In genomic region chr2:237864940-237865622, GRCh38 we compare ENCODE assay signal across 10 cellular contexts. TPM values are rescaled to one million over a fixed set of nuclear protein-coding genes. Genes with fewer than 3 reads are reported as not detected.
DNase-seq lines count a peak whose midpoint lies in the region; ATAC-seq, FAIRE-seq and TF ChIP-seq lines count a peak whose summit lies in the region.
"Had no signal": no experiment of that assay in that cellular context is flagged by ENCODE, and none has a peak within 500 bp of the region (broad histone marks: within the 10 kb centered on the region; RNA-seq: fewer than 3 reads in every experiment).

No MANE protein-coding gene starts in this region.

- H3K27ac Mint-ChIP-seq in HFFc6 (peak overlapping the region; percentile 82; the same call in 1 of the 2 replicates), astrocyte (ENCODE audit: unreplicated experiment) (peak overlapping the region; percentile 93)
- H3K27ac Mint-ChIP-seq in stimulated activated memory B cell treated with anti-CD40 and anti-IgM and Interleukin-4, amounts not matched to agents 10 μg/mL and 1 μg/mL and 100 μg/mL, for 72 hours: peak overlapping the region; percentile 55
- H3K27ac Mint-ChIP-seq in activated CD4-positive, alpha-beta memory T cell treated with anti-CD3 and anti-CD28 coated beads, Interleukin-2, amount 10 ng/mL, durations not matched to agents 7 days and 5 days: no peak overlapping the region
- H3K27ac Mint-ChIP-seq: activated CD8-positive, alpha-beta T cell treated with anti-CD3 and anti-CD28 coated beads for 36 hours had no signal

- H3K4me1 Mint-ChIP-seq in HFFc6 (ENCODE audit: low read depth) (peaks cover 46% of the 10 kb centered on the region), astrocyte (ENCODE audit: low read depth, unreplicated experiment) (peaks cover 42% of the 10 kb centered on the region)
- H3K4me1 Mint-ChIP-seq in stimulated activated memory B cell treated with anti-CD40 and anti-IgM and Interleukin-4, amounts not matched to agents 10 μg/mL and 1 μg/mL and 100 μg/mL, for 72 hours: peaks cover 14% of the 10 kb centered on the region
- peaks cover 17% of the 10 kb centered on the region for H3K4me1 Mint-ChIP-seq in activated CD4-positive, alpha-beta memory T cell treated with anti-CD3 and anti-CD28 coated beads, Interleukin-2, amount 10 ng/mL, durations not matched to agents 7 days and 5 days

- no peaks in the 10 kb centered on the region for H3K36me3 ChIP-seq in astrocyte (ENCODE audit: insufficient read depth, low read length)

- no peak overlapping the region for H3K4me3 Mint-ChIP-seq in HFFc6
- no peak overlapping the region for H3K4me3 Mint-ChIP-seq in astrocyte (ENCODE audit: unreplicated experiment)
- no peak overlapping the region for H3K4me3 Mint-ChIP-seq in stimulated activated memory B cell treated with anti-CD40 and anti-IgM and Interleukin-4, amounts not matched to agents 10 μg/mL and 1 μg/mL and 100 μg/mL, for 72 hours
- H3K4me3 Mint-ChIP-seq in activated CD4-positive, alpha-beta memory T cell treated with anti-CD3 and anti-CD28 coated beads, Interleukin-2, amount 10 ng/mL, durations not matched to agents 7 days and 5 days: no peak overlapping the region
- H3K4me3 Mint-ChIP-seq: activated CD8-positive, alpha-beta T cell treated with anti-CD3 and anti-CD28 coated beads for 36 hours had no signal

- POLR2A ChIA-PET in activated CD4-positive, alpha-beta memory T cell treated with anti-CD3 and anti-CD28 coated beads, Interleukin-2, amount 10 ng/mL, durations not matched to agents 7 days and 5 days (lab: Charles Lee): no interaction called here

- peaks cover 4% of the 10 kb centered on the region for H3K79me2 ChIP-seq in astrocyte (ENCODE audit: insufficient read depth, low read length)

- peak overlapping the region; percentile 32 for H2AFZ ChIP-seq in astrocyte (ENCODE audit: low read depth, low read length)

- DNase-seq in HFFc6: no peak
- DNase-seq in astrocyte (ENCODE audit: low read depth): peak; percentile 78
- peak; percentile 27 for DNase-seq in iPS-NIHi11 (ENCODE audit: low spot score)
- DNase-seq in activated CD4-positive, alpha-beta memory T cell treated with anti-CD3 and anti-CD28 coated beads, Interleukin-2, amount 10 ng/mL, durations not matched to agents 7 days and 5 days: no peak
- DNase-seq: activated CD8-positive, alpha-beta T cell treated with anti-CD3 and anti-CD28 coated beads for 36 hours; mucosa of descending colon had no signal

- CTCF ChIA-PET in activated CD4-positive, alpha-beta memory T cell treated with anti-CD3 and anti-CD28 coated beads, Interleukin-2, amount 10 ng/mL, durations not matched to agents 7 days and 5 days (lab: Charles Lee): no interaction called here

- peak overlapping the region; percentile 93 for H3K27ac ChIP-seq in astrocyte (ENCODE audit: low read depth, low read length)

- H3K9me3 ChIP-seq in astrocyte (ENCODE audit: insufficient read depth, low read depth, low read length): no peaks in the 10 kb centered on the region
- H3K9me3 ChIP-seq: mucosa of descending colon had no signal

- H3K4me2 ChIP-seq in astrocyte (ENCODE audit: low read length): peak overlapping the region; percentile 85

- H3K27me3 ChIP-seq in astrocyte (ENCODE audit: insufficient read depth, low read length): no peaks in the 10 kb centered on the region

- TF ChIP-seq CTCF in HFFc6 (IDR thresholded peaks at IDR 0.05) (no peak), astrocyte (IDR thresholded peaks at IDR 0.05; ENCODE audit: insufficient read depth, low read depth, low read length) (no peak)

- ATAC-seq in stimulated activated memory B cell treated with anti-CD40 and anti-IgM and Interleukin-4, amounts not matched to agents 10 μg/mL and 1 μg/mL and 100 μg/mL, for 72 hours: no peak
- ATAC-seq in HG03039 (IDR thresholded peaks at IDR 0.05; ENCODE audit: unreplicated experiment) (no peak), HG03342 (IDR thresholded peaks at IDR 0.05; ENCODE audit: unreplicated experiment) (no peak), GM21825 (IDR thresholded peaks at IDR 0.05; ENCODE audit: unreplicated experiment) (no peak)
- ATAC-seq: mucosa of descending colon had no signal

- H3K4me3 ChIP-seq in astrocyte (ENCODE audit: insufficient read depth, low read depth, low read length): peak overlapping the region; percentile 6
- H3K4me3 ChIP-seq: mucosa of descending colon had no signal

- FAIRE-seq in astrocyte (lab: Jason Lieb, UNC): no peak

- peaks cover 28% of the 10 kb centered on the region for H3K4me1 ChIP-seq in astrocyte (ENCODE audit: insufficient read depth, low read length)

- H3K36me3 Mint-ChIP-seq in HFFc6 (ENCODE audit: low read depth): no peaks in the 10 kb centered on the region
- H3K36me3 Mint-ChIP-seq in astrocyte (ENCODE audit: low read depth, unreplicated experiment): no peaks in the 10 kb centered on the region
- no peaks in the 10 kb centered on the region for H3K36me3 Mint-ChIP-seq in stimulated activated memory B cell treated with anti-CD40 and anti-IgM and Interleukin-4, amounts not matched to agents 10 μg/mL and 1 μg/mL and 100 μg/mL, for 72 hours
- no peaks in the 10 kb centered on the region for H3K36me3 Mint-ChIP-seq in activated CD4-positive, alpha-beta memory T cell treated with anti-CD3 and anti-CD28 coated beads, Interleukin-2, amount 10 ng/mL, durations not matched to agents 7 days and 5 days (ENCODE audit: low read depth)

- no peaks in the 10 kb centered on the region for H3K9me3 Mint-ChIP-seq in HFFc6
- H3K9me3 Mint-ChIP-seq in astrocyte (ENCODE audit: unreplicated experiment): no peaks in the 10 kb centered on the region
- H3K9me3 Mint-ChIP-seq in stimulated activated memory B cell treated with anti-CD40 and anti-IgM and Interleukin-4, amounts not matched to agents 10 μg/mL and 1 μg/mL and 100 μg/mL, for 72 hours: no peaks in the 10 kb centered on the region
- no peaks in the 10 kb centered on the region for H3K9me3 Mint-ChIP-seq in activated CD4-positive, alpha-beta memory T cell treated with anti-CD3 and anti-CD28 coated beads, Interleukin-2, amount 10 ng/mL, durations not matched to agents 7 days and 5 days
- H3K9me3 Mint-ChIP-seq: activated CD8-positive, alpha-beta T cell treated with anti-CD3 and anti-CD28 coated beads for 36 hours had no signal

- peak overlapping the region; percentile 72 for H3K9ac ChIP-seq in astrocyte (ENCODE audit: low read length)

- H3K27me3 Mint-ChIP-seq in HFFc6 (ENCODE audit: insufficient read depth) (peaks cover 7% of the 10 kb centered on the region), astrocyte (ENCODE audit: low read depth, unreplicated experiment) (no peaks in the 10 kb centered on the region)
- peaks cover 68% of the 10 kb centered on the region for H3K27me3 Mint-ChIP-seq in stimulated activated memory B cell treated with anti-CD40 and anti-IgM and Interleukin-4, amounts not matched to agents 10 μg/mL and 1 μg/mL and 100 μg/mL, for 72 hours
- H3K27me3 Mint-ChIP-seq in activated CD4-positive, alpha-beta memory T cell treated with anti-CD3 and anti-CD28 coated beads, Interleukin-2, amount 10 ng/mL, durations not matched to agents 7 days and 5 days: peaks cover 45% of the 10 kb centered on the region

- H4K20me1 ChIP-seq in astrocyte (ENCODE audit: insufficient read depth, low read length): no peaks in the 10 kb centered on the region

RNA-seq across cellular contexts. Expression of gene RAMP1, which starts 5.7 kb away (rescaled TPM):
- 1 to 10 TPM in 1 of 6 experiments, under 1 TPM in 4, not detected in 1; 0.38 to 1.3 (median 0.48) TPM for total RNA-seq in HFFc6 (2021; fragmentation: NEBNext Ultra II Directional; extraction: Animal tissue kit (Norgen Biotek cat#: 25700))
- 9.1 and 13.7 TPM in 2 replicates for total RNA-seq in astrocyte
- 1 to 10 TPM; 8.1 to 9.6 TPM for total RNA-seq in activated CD4-positive, alpha-beta memory T cell treated with anti-CD3 and anti-CD28 coated beads, Interleukin-2, amount 10 ng/mL, durations not matched to agents 7 days and 5 days

Comparison
In these comparisons a context has a peak if more than half of its experiments do, and no peak if none do; other contexts are left out.
1. DNase-seq: peak in astrocyte (single experiment) and iPS-NIHi11 (single experiment); none in HFFc6 (single experiment) and activated CD4-positive, alpha-beta memory T cell treated with anti-CD3 and anti-CD28 coated beads, Interleukin-2, amount 10 ng/mL, durations not matched to agents 7 days and 5 days (single experiment).